ENCODE assay signal across 27 cellular contexts in the genomic region with DNA sequence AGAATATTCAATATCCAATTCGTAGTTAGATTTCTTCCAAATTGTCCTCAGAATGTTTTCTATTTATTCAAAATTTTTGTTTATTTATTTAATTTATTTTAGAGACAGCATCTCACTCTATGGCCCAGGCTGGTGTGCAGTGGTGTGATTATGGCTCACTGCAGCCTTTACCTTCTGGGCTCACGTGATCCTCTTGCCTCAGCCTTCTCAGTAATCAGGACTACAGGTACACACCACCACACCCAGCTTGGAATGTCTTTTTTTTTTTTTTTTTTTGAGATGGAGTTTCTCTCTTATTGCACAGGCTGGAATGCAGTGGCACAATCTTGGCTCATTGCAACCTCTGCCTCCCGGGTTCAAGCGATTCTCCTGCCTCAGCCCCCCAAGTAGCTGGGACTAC. TPM values are rescaled to one million over a fixed set of nuclear protein-coding genes. Genes with fewer than 3 reads are reported as not detected.
DNase-seq lines count a peak whose midpoint lies in the region; ATAC-seq and TF ChIP-seq lines count a peak whose summit lies in the region.
"Had no signal": no experiment of that assay in that cellular context is flagged by ENCODE, and none has a peak within 500 bp of the region (broad histone marks: within the 10 kb centered on the region; RNA-seq: fewer than 3 reads in every experiment).

No MANE protein-coding gene starts in this region.

- peak; percentile 11 for DNase-seq in Karpas-422
- DNase-seq in epithelial cell of esophagus (ENCODE audit: low read depth): peak; percentile 50
- peak in 1 of 2 donors; percentile 33 for DNase-seq in left colon
- peak; percentile 23 to 55 for DNase-seq in trophoblast cell
- DNase-seq in NCI-H2171 treated with DMSO at 0.1 percent for 48 hours (lab: John Stamatoyannopoulos, UW): no peak
- no peak for DNase-seq in SHP77 (lab: John Stamatoyannopoulos, UW)
- DNase-seq: 8988T; ACHN; BE2C; C1 segment of cervical spinal cord; CD4-positive, alpha-beta memory T cell; CD4-positive, CD25-positive, alpha-beta regulatory T cell; CD8-positive, alpha-beta memory T cell; COR-L47; DMS 273 treated with DMSO at 0.1 percent for 48 hours; DMS153; DMS53; DMS79; DND-41; EL; GDM1 had no signal

- no peak overlapping the region for H3K14ac ChIP-seq in trophoblast cell (ENCODE audit: low read length)

- no peaks in the 10 kb centered on the region for H3K9me2 ChIP-seq in Karpas-422 (replicated peaks; ENCODE audit: insufficient read depth, low read length)

- H3K27ac ChIP-seq in Karpas-422 (ENCODE audit: low read length) (no peak overlapping the region), trophoblast cell (ENCODE audit: low read depth, low read length) (no peak overlapping the region)
- H3K27ac ChIP-seq: BLaER1 had no signal

- no peak overlapping the region for H3K18ac ChIP-seq in trophoblast cell (ENCODE audit: low read length)

- H2BK5ac ChIP-seq in trophoblast cell (ENCODE audit: low read depth, low read length, poor library complexity): no peak overlapping the region

- H3K27me3 ChIP-seq in Karpas-422 (ENCODE audit: low read length) (no peaks in the 10 kb centered on the region), trophoblast cell (ENCODE audit: insufficient read depth, low read length) (no peaks in the 10 kb centered on the region)
- H3K27me3 ChIP-seq: BE2C, BLaER1 had no signal

- H3K4ac ChIP-seq in trophoblast cell (ENCODE audit: low read depth, low read length): no peak overlapping the region

- ATAC-seq in left colon (peak; percentile 54), HG03196 (IDR thresholded peaks at IDR 0.05; ENCODE audit: unreplicated experiment) (no peak), HG03025 (IDR thresholded peaks at IDR 0.05; ENCODE audit: low FRiP score, unreplicated experiment) (no peak)
- ATAC-seq: GM12878 had no signal

- no peak overlapping the region for H3K23ac ChIP-seq in trophoblast cell (ENCODE audit: low read length)

- H2BK12ac ChIP-seq in trophoblast cell (ENCODE audit: low read length): no peak overlapping the region

- H3K79me1 ChIP-seq in trophoblast cell (ENCODE audit: low read length): peaks cover 5% of the 10 kb centered on the region

- no peaks in the 10 kb centered on the region for H4K20me1 ChIP-seq in Karpas-422 (ENCODE audit: insufficient read depth, low read depth, low read length)
- H4K20me1 ChIP-seq: BLaER1 had no signal

- H3K4me2 ChIP-seq in Karpas-422 (ENCODE audit: low read depth, low read length, poor library complexity, severe bottlenecking) (no peak overlapping the region), trophoblast cell (ENCODE audit: low read length) (no peak overlapping the region)
- H3K4me2 ChIP-seq: BLaER1 had no signal

- no peak overlapping the region for H4K8ac ChIP-seq in trophoblast cell (ENCODE audit: low read depth, low read length)

- intact Hi-C loops in left colon (cut with DNase I, micrococcal nuclease): no loop called here

- no peak for TF ChIP-seq CTCF in epithelial cell of esophagus (IDR thresholded peaks at IDR 0.05; ENCODE audit: insufficient read depth, low read depth, low read length, missing control alignments)

- H3K79me2 ChIP-seq in Karpas-422 (ENCODE audit: low read length) (peaks cover 22% of the 10 kb centered on the region), trophoblast cell (ENCODE audit: control insufficient read depth, insufficient read depth, low read length, poor library complexity) (peaks cover 6% of the 10 kb centered on the region)

- H2AK5ac ChIP-seq in trophoblast cell (ENCODE audit: low read length): no peak overlapping the region

- H2AFZ ChIP-seq in Karpas-422 (ENCODE audit: low read length) (no peak overlapping the region), trophoblast cell (ENCODE audit: insufficient read depth, low read length, poor library complexity) (no peak overlapping the region)

- H3K4me1 ChIP-seq in Karpas-422 (ENCODE audit: low read length): peaks cover 15% of the 10 kb centered on the region
- H3K4me1 ChIP-seq in trophoblast cell (ENCODE audit: control insufficient read depth in 1 of 2, insufficient read depth in 2 of 2, low read length in 2 of 2): peaks cover 2 to 6% of the 10 kb centered on the region in 2 experiments
- H3K4me1 ChIP-seq: BE2C had no signal

- H4K12ac ChIP-seq in trophoblast cell (ENCODE audit: low read depth, low read length): no peak overlapping the region

- H4K91ac ChIP-seq in trophoblast cell (ENCODE audit: low read depth, low read length): no peak overlapping the region

- no CpG with 5 or more reads among the region's 4 CpGs for WGBS in trophoblast cell (ENCODE audit: extremely low coverage, insufficient coverage, insufficient read length)

- H3K4me3 ChIP-seq in Karpas-422 (ENCODE audit: low read length) (no peak overlapping the region), epithelial cell of esophagus (ENCODE audit: low read length) (no peak overlapping the region), trophoblast cell (ENCODE audit: low read depth, low read length) (no peak overlapping the region)
- H3K4me3 ChIP-seq: BLaER1, GM12878 had no signal

- H3K36me3 ChIP-seq in Karpas-422 (ENCODE audit: insufficient read depth, low read length) (no peaks in the 10 kb centered on the region), trophoblast cell (ENCODE audit: control insufficient read depth in 1 of 2, insufficient read depth in 2 of 2, low read length in 2 of 2) (no peaks in the 10 kb centered on the region)
- H3K36me3 ChIP-seq: BE2C, BLaER1 had no signal

- H3K9ac ChIP-seq in Karpas-422 (ENCODE audit: low read length): no peak overlapping the region
- no peak overlapping the region for H3K9ac ChIP-seq in trophoblast cell (ENCODE audit: low read length)
- H3K9ac ChIP-seq: BLaER1 had no signal

- H3K9me3 ChIP-seq in Karpas-422 (ENCODE audit: low read length) (no peaks in the 10 kb centered on the region), trophoblast cell (ENCODE audit: insufficient read depth, low read depth, low read length) (no peaks in the 10 kb centered on the region)
- H3K9me3 ChIP-seq: BE2C, BLaER1 had no signal

- no peak overlapping the region for H2BK120ac ChIP-seq in trophoblast cell (ENCODE audit: insufficient read depth, low read length, poor library complexity)

RNA-seq across cellular contexts. Expression of gene DRG2, which starts 3.5 kb away (rescaled TPM):
- 21.5 and 26.3 TPM in 2 replicates for total RNA-seq in Karpas-422 (2014; rRNA removed; shearing (Covaris generic); ENCODE audit: low replicate concordance)
- 10 to 100 TPM; 25.4 to 29.3 TPM for total RNA-seq in left colon
- polyA plus RNA-seq in trophoblast cell (2013): 26.8 and 27.0 TPM in 2 replicates

RNA-seq across cellular contexts. Expression of gene MYO15A, which starts 24.3 kb away (rescaled TPM):
- total RNA-seq in Karpas-422 (2014; rRNA removed; shearing (Covaris generic); ENCODE audit: low replicate concordance): 0.11 and 1.3 TPM in 2 replicates
- 1 to 10 TPM in 1 of 2 donors, under 1 TPM in 1; 0.75 to 2.4 TPM for total RNA-seq in left colon
- polyA plus RNA-seq in trophoblast cell (2013): 0.43 and 0.56 TPM in 2 replicates
- total RNA-seq: Daoy, G401 had no signal

RNA-seq across cellular contexts. Expression of gene GID4, which starts 45.0 kb away (rescaled TPM):
- 7.8 and 8.9 TPM in 2 replicates for total RNA-seq in Karpas-422 (2014; rRNA removed; shearing (Covaris generic); ENCODE audit: low replicate concordance)
- total RNA-seq in left colon: 1 to 10 TPM; 4.7 to 7.0 TPM
- 7.6 and 8.3 TPM in 2 replicates for polyA plus RNA-seq in trophoblast cell (2013)

RNA-seq across cellular contexts. Expression of gene ATPAF2, which starts 45.3 kb away (rescaled TPM):
- 38.8 and 49.7 TPM in 2 replicates for total RNA-seq in Karpas-422 (2014; rRNA removed; shearing (Covaris generic); ENCODE audit: low replicate concordance)
- 10 to 100 TPM; 29.0 to 32.0 TPM for total RNA-seq in left colon
- polyA plus RNA-seq in trophoblast cell (2013): 19.0 and 19.7 TPM in 2 replicates

Comparison
In these comparisons a context has a peak if more than half of its experiments do, and no peak if none do; other contexts are left out.
1. DNase-seq: peak in Karpas-422 (single experiment), epithelial cell of esophagus (single experiment) and trophoblast cell (2 of 2); none in NCI-H2171 treated with DMSO at 0.1 percent for 48 hours (single experiment) and SHP77 (0 of 2).